10 cellular contexts compared by ENCODE assay signal in the genomic region with DNA sequence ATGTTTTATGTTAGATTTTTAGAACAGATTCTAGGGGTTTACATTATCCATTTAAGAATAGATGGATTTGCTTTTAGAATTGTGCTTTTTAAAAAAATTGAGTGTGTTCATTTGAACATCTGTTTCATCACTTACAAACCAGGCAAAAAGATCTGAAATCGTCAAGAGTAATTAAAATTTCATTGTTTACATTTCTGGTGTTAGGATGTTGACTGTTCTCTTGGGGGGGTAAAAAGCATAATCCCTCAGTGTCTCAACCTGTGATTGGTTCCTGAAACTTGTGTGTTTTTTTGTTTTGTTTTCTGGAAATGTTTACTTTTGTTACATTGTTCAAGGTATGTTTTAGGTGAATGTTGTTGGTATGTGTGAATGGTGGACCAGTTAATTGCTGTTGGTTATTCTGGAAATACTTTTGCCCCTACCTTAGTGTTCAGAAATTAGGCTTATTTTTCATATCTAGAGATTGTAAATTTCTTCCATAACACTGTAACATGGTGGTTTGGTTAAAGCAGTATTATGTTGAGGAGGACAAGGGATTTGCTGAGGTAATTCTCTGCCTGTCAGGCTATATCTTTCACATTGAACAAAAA. TPM values are rescaled to one million over a fixed set of nuclear protein-coding genes. Genes with fewer than 3 reads are reported as not detected.
DNase-seq lines count a peak whose midpoint lies in the region; ATAC-seq and TF ChIP-seq lines count a peak whose summit lies in the region.
"Had no signal": no experiment of that assay in that cellular context is flagged by ENCODE, and none has a peak within 500 bp of the region (broad histone marks: within the 10 kb centered on the region; RNA-seq: fewer than 3 reads in every experiment).

No MANE protein-coding gene starts in this region.

- H2AFZ ChIP-seq in hepatocyte, result no peak overlapping the region

- TF ChIP-seq POLR2A in suprapubic skin (IDR thresholded peaks at IDR 0.05), result no peak

- DNase-seq in activated T-cell treated with anti-CD3 and anti-CD28 coated beads, Interleukin-2, amount 50 U/mL, for 72 hours, result no peak
- DNase-seq in activated T-cell treated with anti-CD3 and anti-CD28 coated beads for 4 hours (no peak), hepatocyte (ENCODE audit: low spot score) (no peak), suprapubic skin (ENCODE audit: low spot score in 2 of 2) (no peak), activated gamma-delta T cell treated with Interleukin-2 at 50 U/mL for 16 hours (no peak), SK-N-DZ (ENCODE audit: low spot score) (no peak), SJCRH30 (no peak)
- no peak for DNase-seq in activated CD8-positive, alpha-beta T cell treated with anti-CD3 and anti-CD28 coated beads for 36 hours
- DNase-seq: C1 segment of cervical spinal cord, NCI-H1436 had no signal

- ATAC-seq in activated T-cell treated with anti-CD3 and anti-CD28 coated beads, Interleukin-2, amount 50 U/mL, for 72 hours (replicated peaks in 1 of 2), result no peak
- no peak for ATAC-seq in activated CD8-positive, alpha-beta T cell treated with anti-CD3 and anti-CD28 coated beads for 36 hours

- H3K4me2 ChIP-seq in hepatocyte, result peak overlapping the region; percentile 86

- H3K4me3 Mint-ChIP-seq in activated T-cell treated with anti-CD3 and anti-CD28 coated beads, Interleukin-2, amount 50 U/mL, for 72 hours, result peak overlapping the region; percentile 99 to 100
- peak overlapping the region; percentile 100 for H3K4me3 Mint-ChIP-seq in activated CD8-positive, alpha-beta T cell treated with anti-CD3 and anti-CD28 coated beads for 36 hours

- H3K9me3 ChIP-seq in hepatocyte (ENCODE audit: low read depth), result no peaks in the 10 kb centered on the region
- no peaks in the 10 kb centered on the region for H3K9me3 ChIP-seq in suprapubic skin
- H3K9me3 ChIP-seq in SJCRH30 (replicated peaks), result no peaks in the 10 kb centered on the region

- peaks cover 33 to 50% of the 10 kb centered on the region in 2 donors for H3K36me3 Mint-ChIP-seq in activated T-cell treated with anti-CD3 and anti-CD28 coated beads, Interleukin-2, amount 50 U/mL, for 72 hours (ENCODE audit: insufficient read depth in 2 of 2)
- peaks cover 71% of the 10 kb centered on the region for H3K36me3 Mint-ChIP-seq in activated CD8-positive, alpha-beta T cell treated with anti-CD3 and anti-CD28 coated beads for 36 hours (ENCODE audit: low read depth)

- no peaks in the 10 kb centered on the region for H3K9me2 ChIP-seq in hepatocyte (replicated peaks; ENCODE audit: insufficient read depth)

- intact Hi-C loops in activated CD8-positive, alpha-beta T cell treated with anti-CD3 and anti-CD28 coated beads for 36 hours (cut with micrococcal nuclease), result loop anchor here (2.0 kb wide), 1 partner anchor 33 kb away; no protein-coding TSS in a partner anchor

- no peaks in the 10 kb centered on the region for H3K9me3 Mint-ChIP-seq in activated T-cell treated with anti-CD3 and anti-CD28 coated beads, Interleukin-2, amount 50 U/mL, for 72 hours
- H3K9me3 Mint-ChIP-seq in activated CD8-positive, alpha-beta T cell treated with anti-CD3 and anti-CD28 coated beads for 36 hours, result no peaks in the 10 kb centered on the region

- peaks cover 7% of the 10 kb centered on the region for H3K36me3 ChIP-seq in hepatocyte (replicated peaks; ENCODE audit: insufficient read depth, low read depth)
- peaks cover 25% of the 10 kb centered on the region for H3K36me3 ChIP-seq in suprapubic skin
- peaks cover 79% of the 10 kb centered on the region for H3K36me3 ChIP-seq in SJCRH30

- H3K4me3 ChIP-seq in hepatocyte (no peak overlapping the region), suprapubic skin (peak overlapping the region; percentile 93), SJCRH30 (no peak overlapping the region)

- H3K27ac ChIP-seq in hepatocyte, result no peak overlapping the region
- no peak overlapping the region for H3K27ac ChIP-seq in suprapubic skin
- H3K27ac ChIP-seq in SJCRH30, result no peak overlapping the region

- peaks cover 96% of the 10 kb centered on the region for H3K79me2 ChIP-seq in hepatocyte

- CTCF ChIA-PET in activated CD8-positive, alpha-beta T cell treated with anti-CD3 and anti-CD28 coated beads for 36 hours (lab: Charles Lee), result interaction anchor here (0.8 to 1.3 kb wide), 2 partner anchors 162 to 251 kb away, joined by 3 read pairs; no protein-coding TSS in a partner anchor

- POLR2A ChIA-PET in activated CD8-positive, alpha-beta T cell treated with anti-CD3 and anti-CD28 coated beads for 36 hours (lab: Charles Lee), result interaction anchor here (0.9 to 3.3 kb wide), 2 partner anchors 7 to 260 kb away, joined by 3 to 18 read pairs; a partner anchor contains a TSS

- H3K27ac Mint-ChIP-seq in activated T-cell treated with anti-CD3 and anti-CD28 coated beads, Interleukin-2, amount 50 U/mL, for 72 hours, result peak overlapping the region; percentile 98
- H3K27ac Mint-ChIP-seq in activated CD8-positive, alpha-beta T cell treated with anti-CD3 and anti-CD28 coated beads for 36 hours, result peak overlapping the region; percentile 77

- no peak for TF ChIP-seq EP300 in suprapubic skin (IDR thresholded peaks at IDR 0.05)

- H3K4me1 Mint-ChIP-seq in activated T-cell treated with anti-CD3 and anti-CD28 coated beads, Interleukin-2, amount 50 U/mL, for 72 hours (ENCODE audit: low read depth), result peaks cover 59% of the 10 kb centered on the region
- H3K4me1 Mint-ChIP-seq in activated CD8-positive, alpha-beta T cell treated with anti-CD3 and anti-CD28 coated beads for 36 hours (ENCODE audit: low read depth), result peaks cover 53% of the 10 kb centered on the region

- no peaks in the 10 kb centered on the region for H3K27me3 ChIP-seq in hepatocyte
- no peaks in the 10 kb centered on the region for H3K27me3 ChIP-seq in suprapubic skin
- no peaks in the 10 kb centered on the region for H3K27me3 ChIP-seq in SJCRH30

- TF ChIP-seq CTCF in activated CD8-positive, alpha-beta T cell treated with anti-CD3 and anti-CD28 coated beads for 36 hours (IDR thresholded peaks at IDR 0.05), result no peak
- no peak for TF ChIP-seq CTCF in hepatocyte (IDR thresholded peaks at IDR 0.05; ENCODE audit: poor library complexity)
- TF ChIP-seq CTCF in suprapubic skin (IDR thresholded peaks at IDR 0.05), result no peak

- H3K4me1 ChIP-seq in hepatocyte (ENCODE audit: insufficient read depth), result peaks cover 18% of the 10 kb centered on the region
- peaks cover 39% of the 10 kb centered on the region for H3K4me1 ChIP-seq in suprapubic skin
- 0 out of 2 replicates have a peak, but pooled peaks cover 10% of the 10 kb centered on the region for H3K4me1 ChIP-seq in SJCRH30

- H3K27me3 Mint-ChIP-seq in activated T-cell treated with anti-CD3 and anti-CD28 coated beads, Interleukin-2, amount 50 U/mL, for 72 hours (ENCODE audit: low read depth), result no peaks in the 10 kb centered on the region
- H3K27me3 Mint-ChIP-seq in activated CD8-positive, alpha-beta T cell treated with anti-CD3 and anti-CD28 coated beads for 36 hours, result no peaks in the 10 kb centered on the region

- WGBS in hepatocyte (ENCODE audit: low lambda C conversion rate, missing lambda C conversion rate), result 43% methylated on average over 1 of the region's 1 CpG
- WGBS in suprapubic skin, result 19% methylated on average over 1 of the region's 1 CpG

- peaks cover 54% of the 10 kb centered on the region for H4K20me1 ChIP-seq in hepatocyte (ENCODE audit: insufficient read depth, poor library complexity, severe bottlenecking)

RNA-seq across cellular contexts. Expression of a gene that starts 4.8 kb away (rescaled TPM):
- total RNA-seq in activated T-cell treated with anti-CD3 and anti-CD28 coated beads, Interleukin-2, amount 50 U/mL, for 72 hours, result 10 to 100 TPM; 79.5 to 85.6 TPM
- 10 to 100 TPM; 53.9 to 55.6 TPM for total RNA-seq in activated CD8-positive, alpha-beta T cell treated with anti-CD3 and anti-CD28 coated beads for 36 hours
- total RNA-seq in hepatocyte, result 52.3 and 60.4 TPM in 2 replicates
- polyA plus RNA-seq in hepatocyte, result 15.2 TPM in 2 replicates
- total RNA-seq in suprapubic skin, result 100 to 1,000 TPM in 2 of 4 donors, 10 to 100 TPM in 2; 89.1 to 185 (median 117) TPM
- polyA plus RNA-seq in SK-N-DZ (2014; cell fraction: cytosol; rRNA removed), result 38.6 and 50.8 TPM in 2 replicates
- polyA plus RNA-seq in SK-N-DZ (2014; cell fraction: nucleus; rRNA removed), result 108 and 120 TPM in 2 replicates
- 55.9 and 71.1 TPM in 2 replicates for total RNA-seq in SJCRH30 (2014; rRNA removed; shearing (Covaris generic))

RNA-seq across cellular contexts. Expression of a gene that starts 31.8 kb away (rescaled TPM):
- total RNA-seq in activated T-cell treated with anti-CD3 and anti-CD28 coated beads, Interleukin-2, amount 50 U/mL, for 72 hours, result 1 to 10 TPM; 4.9 to 6.6 TPM
- 1 to 10 TPM; 3.8 to 4.7 TPM for total RNA-seq in activated CD8-positive, alpha-beta T cell treated with anti-CD3 and anti-CD28 coated beads for 36 hours
- total RNA-seq in hepatocyte (8.3 and 9.2 TPM in 2 replicates), suprapubic skin (10 to 100 TPM in 2 of 4 donors, 1 to 10 TPM in 2; 7.2 to 12.6 (median 10.5) TPM)
- polyA plus RNA-seq in hepatocyte, result 9.5 and 9.7 TPM in 2 replicates
- polyA plus RNA-seq in SK-N-DZ (2014; cell fraction: cytosol; rRNA removed), result 1.7 and 3.2 TPM in 2 replicates
- polyA plus RNA-seq in SK-N-DZ (2014; cell fraction: nucleus; rRNA removed), result 3.0 and 4.1 TPM in 2 replicates
- 2.2 and 2.6 TPM in 2 replicates for total RNA-seq in SJCRH30 (2014; rRNA removed; shearing (Covaris generic))
